12 cellular contexts compared by ENCODE assay signal in genomic region chr9:124208571-124208970, GRCh38. TPM values are rescaled to one million over a fixed set of nuclear protein-coding genes. Genes with fewer than 3 reads are reported as not detected.
DNase-seq lines count a peak whose midpoint lies in the region; ATAC-seq, FAIRE-seq and TF ChIP-seq lines count a peak whose summit lies in the region.
"Had no signal": no experiment of that assay in that cellular context is flagged by ENCODE, and none has a peak within 500 bp of the region (broad histone marks: within the 10 kb centered on the region; RNA-seq: fewer than 3 reads in every experiment).

No MANE protein-coding gene starts in this region.

- H3K27ac Mint-ChIP-seq in CD8-positive, alpha-beta T cell: peak overlapping the region; percentile 72
- peak overlapping the region; percentile 16 for H3K27ac Mint-ChIP-seq in T-helper 1 cell treated with Interleukin-12 subunit alpha and Interleukin-12 subunit beta and Interleukin-4 antibody, amounts not matched to agents 30 μg/mL and 1 μg/mL, for 36 hours

- CTCF ChIA-PET in CD8-positive, alpha-beta T cell (lab: Charles Lee): no interaction called here

- no peak for DNase-seq in CD8-positive, alpha-beta T cell
- DNase-seq in iPS-NIHi7 (ENCODE audit: extremely low spot score): peak; percentile 4
- no peak for DNase-seq in D721Med (ENCODE audit: insufficient read length, low spot score)
- no peak for DNase-seq in frontal cortex (ENCODE audit: low spot score in 2 of 2)
- DNase-seq in uterus: no peak
- DNase-seq: activated CD8-positive, alpha-beta memory T cell treated with anti-CD3 and anti-CD28 coated beads, Interleukin-2, amount 50 U/mL, for 48 hours; body of pancreas; gastrocnemius medialis; stimulated activated CD4-positive, alpha-beta T cell treated with anti-CD3 and anti-CD28 coated beads, Interleukin-2, amount 100 ng/mL, for 48 hours had no signal

- H3K27ac ChIP-seq in CD8-positive, alpha-beta T cell (ENCODE audit: low read depth, low read length): no peak overlapping the region
- H3K27ac ChIP-seq in uterus: no peak overlapping the region
- H3K27ac ChIP-seq: body of pancreas, gastrocnemius medialis had no signal

- FAIRE-seq in D721Med (lab: Jason Lieb, UNC) (no peak), frontal cortex (lab: Jason Lieb, UNC) (no peak)
- FAIRE-seq: keratinocyte had no signal

- POLR2A ChIA-PET in CD8-positive, alpha-beta T cell (lab: Charles Lee): no interaction called here

- peaks cover 7% of the 10 kb centered on the region for H3K4me1 ChIP-seq in CD8-positive, alpha-beta T cell (ENCODE audit: insufficient read depth, low read length)
- no peaks in the 10 kb centered on the region for H3K4me1 ChIP-seq in uterus
- H3K4me1 ChIP-seq: body of pancreas, gastrocnemius medialis had no signal

- H3K27me3 ChIP-seq in CD8-positive, alpha-beta T cell (ENCODE audit: insufficient read depth, low read length): no peaks in the 10 kb centered on the region
- no peaks in the 10 kb centered on the region for H3K27me3 ChIP-seq in uterus
- H3K27me3 ChIP-seq: body of pancreas, gastrocnemius medialis had no signal

- TF ChIP-seq CTCF in CD8-positive, alpha-beta T cell (IDR thresholded peaks at IDR 0.05): no peak
- TF ChIP-seq CTCF in D721Med (IDR thresholded peaks at IDR 0.05; ENCODE audit: insufficient read depth, missing control alignments) (no peak), uterus (IDR thresholded peaks at IDR 0.05) (no peak)

- no peaks in the 10 kb centered on the region for H3K36me3 Mint-ChIP-seq in CD8-positive, alpha-beta T cell
- H3K36me3 Mint-ChIP-seq in T-helper 1 cell treated with Interleukin-12 subunit alpha and Interleukin-12 subunit beta and Interleukin-4 antibody, amounts not matched to agents 30 μg/mL and 1 μg/mL, for 36 hours (ENCODE audit: low read depth): peaks cover 7% of the 10 kb centered on the region

- no peaks in the 10 kb centered on the region for H3K9me3 Mint-ChIP-seq in CD8-positive, alpha-beta T cell
- H3K9me3 Mint-ChIP-seq in T-helper 1 cell treated with Interleukin-12 subunit alpha and Interleukin-12 subunit beta and Interleukin-4 antibody, amounts not matched to agents 30 μg/mL and 1 μg/mL, for 36 hours: peaks cover 3% of the 10 kb centered on the region

- no peak overlapping the region for H3K4me3 ChIP-seq in CD8-positive, alpha-beta T cell (ENCODE audit: low read depth, low read length)
- no peak overlapping the region for H3K4me3 ChIP-seq in uterus
- H3K4me3 ChIP-seq: body of pancreas, gastrocnemius medialis had no signal

- peaks cover 24% of the 10 kb centered on the region for H3K4me1 Mint-ChIP-seq in CD8-positive, alpha-beta T cell (ENCODE audit: low read depth)
- peaks cover 44% of the 10 kb centered on the region for H3K4me1 Mint-ChIP-seq in T-helper 1 cell treated with Interleukin-12 subunit alpha and Interleukin-12 subunit beta and Interleukin-4 antibody, amounts not matched to agents 30 μg/mL and 1 μg/mL, for 36 hours (ENCODE audit: low read depth)

- no peak overlapping the region for H3K4me3 Mint-ChIP-seq in CD8-positive, alpha-beta T cell
- H3K4me3 Mint-ChIP-seq in T-helper 1 cell treated with Interleukin-12 subunit alpha and Interleukin-12 subunit beta and Interleukin-4 antibody, amounts not matched to agents 30 μg/mL and 1 μg/mL, for 36 hours: peak overlapping the region; percentile 1

- H3K36me3 ChIP-seq in CD8-positive, alpha-beta T cell (ENCODE audit: insufficient read depth, low read length): no peaks in the 10 kb centered on the region
- H3K36me3 ChIP-seq in uterus: no peaks in the 10 kb centered on the region
- H3K36me3 ChIP-seq: gastrocnemius medialis had no signal

- TF ChIP-seq POLR2A in uterus (IDR thresholded peaks at IDR 0.05): no peak

- ATAC-seq in CD8-positive, alpha-beta T cell: no peak
- ATAC-seq in GM18511 (IDR thresholded peaks at IDR 0.05; ENCODE audit: unreplicated experiment): peak; percentile 61
- ATAC-seq: body of pancreas, gastrocnemius medialis had no signal

- no peaks in the 10 kb centered on the region for H3K27me3 Mint-ChIP-seq in CD8-positive, alpha-beta T cell (ENCODE audit: low read depth)
- H3K27me3 Mint-ChIP-seq in T-helper 1 cell treated with Interleukin-12 subunit alpha and Interleukin-12 subunit beta and Interleukin-4 antibody, amounts not matched to agents 30 μg/mL and 1 μg/mL, for 36 hours (ENCODE audit: low read depth): no peaks in the 10 kb centered on the region

- H3K9me3 ChIP-seq in CD8-positive, alpha-beta T cell (ENCODE audit: low read length): no peaks in the 10 kb centered on the region
- H3K9me3 ChIP-seq in uterus: no peaks in the 10 kb centered on the region
- H3K9me3 ChIP-seq: body of pancreas, gastrocnemius medialis had no signal

- intact Hi-C loops in CD8-positive, alpha-beta T cell (cut with DNase I, micrococcal nuclease): no loop called here
- intact Hi-C loops in uterus (cut with DNase I; ENCODE audit: low total_unique reads): no loop called here

RNA-seq across cellular contexts. Expression of gene NEK6, which starts 49.2 kb away (rescaled TPM):
- total RNA-seq in CD8-positive, alpha-beta T cell: 1 to 10 TPM; 2.0 to 2.5 TPM
- 11.0 TPM for total RNA-seq in frontal cortex
- total RNA-seq in uterus: 10 to 100 TPM in 3 of 4 donors, 1 to 10 TPM in 1; 6.1 to 38.5 (median 34.7) TPM
